Comparison of ENCODE assay signal across 2 cellular contexts in the genomic region with DNA sequence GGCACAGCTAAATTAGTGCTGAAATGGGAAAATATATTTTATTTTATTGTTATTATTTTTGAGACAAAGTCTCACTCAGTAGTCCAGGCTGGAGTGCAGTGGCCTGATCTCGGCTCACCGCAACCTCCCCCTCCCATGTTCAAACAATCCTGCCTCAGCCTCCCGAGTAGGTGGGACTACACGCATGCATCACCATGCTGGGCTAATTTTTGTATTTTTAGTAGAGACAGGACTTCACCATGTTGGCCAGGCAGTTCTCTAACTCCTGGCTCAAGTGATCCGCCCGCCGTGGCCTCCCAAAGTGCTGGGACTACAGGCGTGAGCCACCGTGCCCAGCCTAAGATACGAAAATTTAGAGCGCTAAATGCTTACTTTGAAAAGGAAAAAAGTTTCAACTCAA.
TF ChIP-seq lines count a peak whose summit lies in the region.

No MANE protein-coding gene starts in this region.

TF ChIP-seq in IMR-90, 13 proteins besides CTCF, POLR2A, EP300 and RAD21:
- TF ChIP-seq, protein P1, sequence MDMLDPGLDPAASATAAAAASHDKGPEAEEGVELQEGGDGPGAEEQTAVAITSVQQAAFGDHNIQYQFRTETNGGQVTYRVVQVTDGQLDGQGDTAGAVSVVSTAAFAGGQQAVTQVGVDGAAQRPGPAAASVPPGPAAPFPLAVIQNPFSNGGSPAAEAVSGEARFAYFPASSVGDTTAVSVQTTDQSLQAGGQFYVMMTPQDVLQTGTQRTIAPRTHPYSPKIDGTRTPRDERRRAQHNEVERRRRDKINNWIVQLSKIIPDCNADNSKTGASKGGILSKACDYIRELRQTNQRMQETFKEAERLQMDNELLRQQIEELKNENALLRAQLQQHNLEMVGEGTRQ (IDR thresholded peaks at IDR 0.05; ENCODE audit: low read depth, low read length) = no peak
- no peak for TF ChIP-seq FOS (IDR thresholded peaks at IDR 0.05; ENCODE audit: low read depth, low read length)

TF ChIP-seq in WTC11, 78 proteins besides CTCF, POLR2A, EP300 and RAD21:
- TF ChIP-seq TEAD4 (CRISPR knock-in tag; IDR thresholded peaks at IDR 0.05) (no peak), SMAD4 (CRISPR knock-in tag; IDR thresholded peaks at IDR 0.05) (no peak), TEAD1 (CRISPR knock-in tag; IDR thresholded peaks at IDR 0.05) (no peak), ZNF317 (CRISPR knock-in tag; IDR thresholded peaks at IDR 0.05; ENCODE audit: borderline replicate concordance, low read depth) (no peak), OVOL2 (CRISPR knock-in tag; IDR thresholded peaks at IDR 0.05; ENCODE audit: borderline replicate concordance) (no peak), MYBL2 (CRISPR knock-in tag; IDR thresholded peaks at IDR 0.05) (no peak), RORB (CRISPR knock-in tag; IDR thresholded peaks at IDR 0.05) (no peak), ATF1 (CRISPR knock-in tag; IDR thresholded peaks at IDR 0.05) (no peak), ETV6 (CRISPR knock-in tag; IDR thresholded peaks at IDR 0.05) (no peak)
- TF ChIP-seq, protein P2, sequence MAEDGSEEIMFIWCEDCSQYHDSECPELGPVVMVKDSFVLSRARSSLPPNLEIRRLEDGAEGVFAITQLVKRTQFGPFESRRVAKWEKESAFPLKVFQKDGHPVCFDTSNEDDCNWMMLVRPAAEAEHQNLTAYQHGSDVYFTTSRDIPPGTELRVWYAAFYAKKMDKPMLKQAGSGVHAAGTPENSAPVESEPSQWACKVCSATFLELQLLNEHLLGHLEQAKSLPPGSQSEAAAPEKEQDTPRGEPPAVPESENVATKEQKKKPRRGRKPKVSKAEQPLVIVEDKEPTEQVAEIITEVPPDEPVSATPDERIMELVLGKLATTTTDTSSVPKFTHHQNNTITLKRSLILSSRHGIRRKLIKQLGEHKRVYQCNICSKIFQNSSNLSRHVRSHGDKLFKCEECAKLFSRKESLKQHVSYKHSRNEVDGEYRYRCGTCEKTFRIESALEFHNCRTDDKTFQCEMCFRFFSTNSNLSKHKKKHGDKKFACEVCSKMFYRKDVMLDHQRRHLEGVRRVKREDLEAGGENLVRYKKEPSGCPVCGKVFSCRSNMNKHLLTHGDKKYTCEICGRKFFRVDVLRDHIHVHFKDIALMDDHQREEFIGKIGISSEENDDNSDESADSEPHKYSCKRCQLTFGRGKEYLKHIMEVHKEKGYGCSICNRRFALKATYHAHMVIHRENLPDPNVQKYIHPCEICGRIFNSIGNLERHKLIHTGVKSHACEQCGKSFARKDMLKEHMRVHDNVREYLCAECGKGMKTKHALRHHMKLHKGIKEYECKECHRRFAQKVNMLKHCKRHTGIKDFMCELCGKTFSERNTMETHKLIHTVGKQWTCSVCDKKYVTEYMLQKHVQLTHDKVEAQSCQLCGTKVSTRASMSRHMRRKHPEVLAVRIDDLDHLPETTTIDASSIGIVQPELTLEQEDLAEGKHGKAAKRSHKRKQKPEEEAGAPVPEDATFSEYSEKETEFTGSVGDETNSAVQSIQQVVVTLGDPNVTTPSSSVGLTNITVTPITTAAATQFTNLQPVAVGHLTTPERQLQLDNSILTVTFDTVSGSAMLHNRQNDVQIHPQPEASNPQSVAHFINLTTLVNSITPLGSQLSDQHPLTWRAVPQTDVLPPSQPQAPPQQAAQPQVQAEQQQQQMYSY (CRISPR knock-in tag; IDR thresholded peaks at IDR 0.05) = no peak
- TF ChIP-seq, protein P3, sequence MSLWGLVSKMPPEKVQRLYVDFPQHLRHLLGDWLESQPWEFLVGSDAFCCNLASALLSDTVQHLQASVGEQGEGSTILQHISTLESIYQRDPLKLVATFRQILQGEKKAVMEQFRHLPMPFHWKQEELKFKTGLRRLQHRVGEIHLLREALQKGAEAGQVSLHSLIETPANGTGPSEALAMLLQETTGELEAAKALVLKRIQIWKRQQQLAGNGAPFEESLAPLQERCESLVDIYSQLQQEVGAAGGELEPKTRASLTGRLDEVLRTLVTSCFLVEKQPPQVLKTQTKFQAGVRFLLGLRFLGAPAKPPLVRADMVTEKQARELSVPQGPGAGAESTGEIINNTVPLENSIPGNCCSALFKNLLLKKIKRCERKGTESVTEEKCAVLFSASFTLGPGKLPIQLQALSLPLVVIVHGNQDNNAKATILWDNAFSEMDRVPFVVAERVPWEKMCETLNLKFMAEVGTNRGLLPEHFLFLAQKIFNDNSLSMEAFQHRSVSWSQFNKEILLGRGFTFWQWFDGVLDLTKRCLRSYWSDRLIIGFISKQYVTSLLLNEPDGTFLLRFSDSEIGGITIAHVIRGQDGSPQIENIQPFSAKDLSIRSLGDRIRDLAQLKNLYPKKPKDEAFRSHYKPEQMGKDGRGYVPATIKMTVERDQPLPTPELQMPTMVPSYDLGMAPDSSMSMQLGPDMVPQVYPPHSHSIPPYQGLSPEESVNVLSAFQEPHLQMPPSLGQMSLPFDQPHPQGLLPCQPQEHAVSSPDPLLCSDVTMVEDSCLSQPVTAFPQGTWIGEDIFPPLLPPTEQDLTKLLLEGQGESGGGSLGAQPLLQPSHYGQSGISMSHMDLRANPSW (CRISPR knock-in tag; conservative IDR thresholded peaks at IDR 0.05; ENCODE audit: low read depth) = no peak
- TF ChIP-seq, protein P4, sequence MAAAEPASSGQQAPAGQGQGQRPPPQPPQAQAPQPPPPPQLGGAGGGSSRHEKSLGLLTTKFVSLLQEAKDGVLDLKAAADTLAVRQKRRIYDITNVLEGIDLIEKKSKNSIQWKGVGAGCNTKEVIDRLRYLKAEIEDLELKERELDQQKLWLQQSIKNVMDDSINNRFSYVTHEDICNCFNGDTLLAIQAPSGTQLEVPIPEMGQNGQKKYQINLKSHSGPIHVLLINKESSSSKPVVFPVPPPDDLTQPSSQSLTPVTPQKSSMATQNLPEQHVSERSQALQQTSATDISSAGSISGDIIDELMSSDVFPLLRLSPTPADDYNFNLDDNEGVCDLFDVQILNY (CRISPR knock-in tag; IDR thresholded peaks at IDR 0.05) = no peak
- TF ChIP-seq, protein P5, sequence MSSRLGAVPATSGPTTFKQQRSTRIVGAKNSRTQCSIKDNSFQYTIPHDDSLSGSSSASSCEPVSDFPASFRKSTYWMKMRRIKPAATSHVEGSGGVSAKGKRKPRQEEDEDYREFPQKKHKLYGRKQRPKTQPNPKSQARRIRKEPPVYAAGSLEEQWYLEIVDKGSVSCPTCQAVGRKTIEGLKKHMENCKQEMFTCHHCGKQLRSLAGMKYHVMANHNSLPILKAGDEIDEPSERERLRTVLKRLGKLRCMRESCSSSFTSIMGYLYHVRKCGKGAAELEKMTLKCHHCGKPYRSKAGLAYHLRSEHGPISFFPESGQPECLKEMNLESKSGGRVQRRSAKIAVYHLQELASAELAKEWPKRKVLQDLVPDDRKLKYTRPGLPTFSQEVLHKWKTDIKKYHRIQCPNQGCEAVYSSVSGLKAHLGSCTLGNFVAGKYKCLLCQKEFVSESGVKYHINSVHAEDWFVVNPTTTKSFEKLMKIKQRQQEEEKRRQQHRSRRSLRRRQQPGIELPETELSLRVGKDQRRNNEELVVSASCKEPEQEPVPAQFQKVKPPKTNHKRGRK (CRISPR knock-in tag; IDR thresholded peaks at IDR 0.05; ENCODE audit: borderline replicate concordance) = no peak
- TF ChIP-seq, protein P6, sequence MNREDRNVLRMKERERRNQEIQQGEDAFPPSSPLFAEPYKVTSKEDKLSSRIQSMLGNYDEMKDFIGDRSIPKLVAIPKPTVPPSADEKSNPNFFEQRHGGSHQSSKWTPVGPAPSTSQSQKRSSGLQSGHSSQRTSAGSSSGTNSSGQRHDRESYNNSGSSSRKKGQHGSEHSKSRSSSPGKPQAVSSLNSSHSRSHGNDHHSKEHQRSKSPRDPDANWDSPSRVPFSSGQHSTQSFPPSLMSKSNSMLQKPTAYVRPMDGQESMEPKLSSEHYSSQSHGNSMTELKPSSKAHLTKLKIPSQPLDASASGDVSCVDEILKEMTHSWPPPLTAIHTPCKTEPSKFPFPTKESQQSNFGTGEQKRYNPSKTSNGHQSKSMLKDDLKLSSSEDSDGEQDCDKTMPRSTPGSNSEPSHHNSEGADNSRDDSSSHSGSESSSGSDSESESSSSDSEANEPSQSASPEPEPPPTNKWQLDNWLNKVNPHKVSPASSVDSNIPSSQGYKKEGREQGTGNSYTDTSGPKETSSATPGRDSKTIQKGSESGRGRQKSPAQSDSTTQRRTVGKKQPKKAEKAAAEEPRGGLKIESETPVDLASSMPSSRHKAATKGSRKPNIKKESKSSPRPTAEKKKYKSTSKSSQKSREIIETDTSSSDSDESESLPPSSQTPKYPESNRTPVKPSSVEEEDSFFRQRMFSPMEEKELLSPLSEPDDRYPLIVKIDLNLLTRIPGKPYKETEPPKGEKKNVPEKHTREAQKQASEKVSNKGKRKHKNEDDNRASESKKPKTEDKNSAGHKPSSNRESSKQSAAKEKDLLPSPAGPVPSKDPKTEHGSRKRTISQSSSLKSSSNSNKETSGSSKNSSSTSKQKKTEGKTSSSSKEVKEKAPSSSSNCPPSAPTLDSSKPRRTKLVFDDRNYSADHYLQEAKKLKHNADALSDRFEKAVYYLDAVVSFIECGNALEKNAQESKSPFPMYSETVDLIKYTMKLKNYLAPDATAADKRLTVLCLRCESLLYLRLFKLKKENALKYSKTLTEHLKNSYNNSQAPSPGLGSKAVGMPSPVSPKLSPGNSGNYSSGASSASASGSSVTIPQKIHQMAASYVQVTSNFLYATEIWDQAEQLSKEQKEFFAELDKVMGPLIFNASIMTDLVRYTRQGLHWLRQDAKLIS (CRISPR knock-in tag; IDR thresholded peaks at IDR 0.05; ENCODE audit: borderline replicate concordance) = no peak
